ENCODE assay signal across 8 cellular contexts in genomic region chr19:17686592-17687042, GRCh38. TPM values are rescaled to one million over a fixed set of nuclear protein-coding genes. Genes with fewer than 3 reads are reported as not detected.
DNase-seq lines count a peak whose midpoint lies in the region; ATAC-seq and TF ChIP-seq lines count a peak whose summit lies in the region.

No MANE protein-coding gene starts in this region.

- no peak for ATAC-seq in activated CD8-positive, alpha-beta T cell treated with anti-CD3 and anti-CD28 coated beads, Interleukin-2, amount 10 ng/mL, durations not matched to agents 7 days and 5 days
- ATAC-seq in GM18858 (IDR thresholded peaks at IDR 0.05; ENCODE audit: unreplicated experiment): no peak

- no peak for TF ChIP-seq CTCF in AG09309 (IDR thresholded peaks at IDR 0.05; ENCODE audit: control insufficient read depth, insufficient read depth, low read depth, low read length, missing control alignments)

- no peaks in the 10 kb centered on the region for H3K9me3 Mint-ChIP-seq in activated CD8-positive, alpha-beta T cell treated with anti-CD3 and anti-CD28 coated beads, Interleukin-2, amount 10 ng/mL, durations not matched to agents 7 days and 5 days (ENCODE audit: insufficient read depth)
- no peaks in the 10 kb centered on the region for H3K9me3 Mint-ChIP-seq in T-helper 2 cell treated with Interferon-gamma antibody and Interleukin-4, amounts not matched to agents 5 μg/mL and 100 μg/mL, for 36 hours

- POLR2A ChIA-PET in activated CD8-positive, alpha-beta T cell treated with anti-CD3 and anti-CD28 coated beads, Interleukin-2, amount 10 ng/mL, durations not matched to agents 7 days and 5 days (lab: Charles Lee): no interaction called here

- H3K4me1 Mint-ChIP-seq in activated CD8-positive, alpha-beta T cell treated with anti-CD3 and anti-CD28 coated beads, Interleukin-2, amount 10 ng/mL, durations not matched to agents 7 days and 5 days (ENCODE audit: low read depth): peaks cover 11% of the 10 kb centered on the region
- peaks cover 4% of the 10 kb centered on the region for H3K4me1 Mint-ChIP-seq in T-helper 2 cell treated with Interferon-gamma antibody and Interleukin-4, amounts not matched to agents 5 μg/mL and 100 μg/mL, for 36 hours (ENCODE audit: low read depth)

- peaks cover 2% of the 10 kb centered on the region for H3K36me3 Mint-ChIP-seq in activated CD8-positive, alpha-beta T cell treated with anti-CD3 and anti-CD28 coated beads, Interleukin-2, amount 10 ng/mL, durations not matched to agents 7 days and 5 days (ENCODE audit: low read depth)
- peaks cover 2% of the 10 kb centered on the region for H3K36me3 Mint-ChIP-seq in T-helper 2 cell treated with Interferon-gamma antibody and Interleukin-4, amounts not matched to agents 5 μg/mL and 100 μg/mL, for 36 hours (ENCODE audit: low read depth)

- DNase-seq in AG09309 (ENCODE audit: low read depth) (no peak), HK-2 (ENCODE audit: unreplicated experiment) (peak; percentile 76), iPS-NIHi7 (ENCODE audit: extremely low spot score) (peak; percentile 87), SHP77 treated with DMSO at 0.1 percent for 48 hours (lab: John Stamatoyannopoulos, UW) (no peak), NCI-H1048 (lab: John Stamatoyannopoulos, UW) (no peak)
- DNase-seq in activated CD8-positive, alpha-beta T cell treated with anti-CD3 and anti-CD28 coated beads, Interleukin-2, amount 10 ng/mL, durations not matched to agents 7 days and 5 days: peak; percentile 25
- no peak for DNase-seq in T-helper 2 cell treated with Interferon-gamma antibody and Interleukin-4, amounts not matched to agents 5 μg/mL and 100 μg/mL, for 36 hours (ENCODE audit: low spot score)

- CTCF ChIA-PET in activated CD8-positive, alpha-beta T cell treated with anti-CD3 and anti-CD28 coated beads, Interleukin-2, amount 10 ng/mL, durations not matched to agents 7 days and 5 days (lab: Charles Lee): no interaction called here

- no peak overlapping the region for H3K4me3 Mint-ChIP-seq in activated CD8-positive, alpha-beta T cell treated with anti-CD3 and anti-CD28 coated beads, Interleukin-2, amount 10 ng/mL, durations not matched to agents 7 days and 5 days
- H3K4me3 Mint-ChIP-seq in T-helper 2 cell treated with Interferon-gamma antibody and Interleukin-4, amounts not matched to agents 5 μg/mL and 100 μg/mL, for 36 hours: no peak overlapping the region

- no peak overlapping the region for H3K27ac Mint-ChIP-seq in activated CD8-positive, alpha-beta T cell treated with anti-CD3 and anti-CD28 coated beads, Interleukin-2, amount 10 ng/mL, durations not matched to agents 7 days and 5 days
- no peak overlapping the region for H3K27ac Mint-ChIP-seq in T-helper 2 cell treated with Interferon-gamma antibody and Interleukin-4, amounts not matched to agents 5 μg/mL and 100 μg/mL, for 36 hours

- peak overlapping the region; percentile 19 for H3K4me3 ChIP-seq in AG09309 (ENCODE audit: control insufficient read depth, low read depth, low read length)

- H3K27me3 Mint-ChIP-seq in activated CD8-positive, alpha-beta T cell treated with anti-CD3 and anti-CD28 coated beads, Interleukin-2, amount 10 ng/mL, durations not matched to agents 7 days and 5 days (ENCODE audit: low read depth): peaks cover 43% of the 10 kb centered on the region
- peaks cover 49% of the 10 kb centered on the region for H3K27me3 Mint-ChIP-seq in T-helper 2 cell treated with Interferon-gamma antibody and Interleukin-4, amounts not matched to agents 5 μg/mL and 100 μg/mL, for 36 hours (ENCODE audit: low read depth)

RNA-seq across cellular contexts. Expression of gene UNC13A, which starts 1.5 kb away (rescaled TPM):
- under 1 TPM; 0.03 TPM for total RNA-seq in activated CD8-positive, alpha-beta T cell treated with anti-CD3 and anti-CD28 coated beads, Interleukin-2, amount 10 ng/mL, durations not matched to agents 7 days and 5 days

RNA-seq across cellular contexts. Expression of gene MAP1S, which starts 32.7 kb away (rescaled TPM):
- 10 to 100 TPM; 79.0 to 83.8 TPM for total RNA-seq in activated CD8-positive, alpha-beta T cell treated with anti-CD3 and anti-CD28 coated beads, Interleukin-2, amount 10 ng/mL, durations not matched to agents 7 days and 5 days

Comparison
In these comparisons a context has a peak if more than half of its experiments do, and no peak if none do; other contexts are left out.
1. DNase-seq: peak in HK-2 (single experiment), activated CD8-positive, alpha-beta T cell treated with anti-CD3 and anti-CD28 coated beads, Interleukin-2, amount 10 ng/mL, durations not matched to agents 7 days and 5 days (single experiment) and iPS-NIHi7 (single experiment); none in AG09309 (single experiment), SHP77 treated with DMSO at 0.1 percent for 48 hours (single experiment), NCI-H1048 (single experiment) and T-helper 2 cell treated with Interferon-gamma antibody and Interleukin-4, amounts not matched to agents 5 μg/mL and 100 μg/mL, for 36 hours (single experiment).